1 cellular context compared by ENCODE assay signal in genomic region chr16:81431554-81432353, GRCh38.
TF ChIP-seq lines count a peak whose summit lies in the region.

No MANE protein-coding gene starts in this region.

TF ChIP-seq in HepG2, 621 proteins besides CTCF, POLR2A, EP300 and RAD21 (continued from another document and continues in another):
- TF ChIP-seq THAP8 (CRISPR knock-in tag; IDR thresholded peaks at IDR 0.05; ENCODE audit: borderline replicate concordance) (no peak), MAF1 (CRISPR knock-in tag; IDR thresholded peaks at IDR 0.05; ENCODE audit: borderline replicate concordance) (no peak), ZNF263 (CRISPR knock-in tag; IDR thresholded peaks at IDR 0.05) (no peak; the same call in none of the 2 replicates), ZNF430 (CRISPR knock-in tag; IDR thresholded peaks at IDR 0.05) (no peak), SP140L (CRISPR knock-in tag; IDR thresholded peaks at IDR 0.05; ENCODE audit: borderline replicate concordance) (no peak), ZBTB1 (CRISPR knock-in tag; IDR thresholded peaks at IDR 0.05; ENCODE audit: borderline replicate concordance) (no peak), ZFP82 (CRISPR knock-in tag; IDR thresholded peaks at IDR 0.05; ENCODE audit: borderline replicate concordance) (no peak; the same call in 1 of the 2 replicates), PRMT3 (CRISPR knock-in tag; IDR thresholded peaks at IDR 0.05; ENCODE audit: borderline replicate concordance, low read depth) (no peak), HES4 (CRISPR knock-in tag; IDR thresholded peaks at IDR 0.05; ENCODE audit: borderline replicate concordance) (no peak), ARID4A (CRISPR knock-in tag; IDR thresholded peaks at IDR 0.05; ENCODE audit: borderline replicate concordance) (peak; percentile 36; the same call in 1 of the 2 replicates), NFIC (IDR thresholded peaks at IDR 0.05; ENCODE audit: low read length) (no peak), POLR2G (IDR thresholded peaks at IDR 0.05; ENCODE audit: low read depth, low read length) (peak; percentile 41; the same call in 1 of the 2 replicates), TCF7L2 (IDR thresholded peaks at IDR 0.05; ENCODE audit: low read depth, low read length) (no peak), ZNF652 (CRISPR knock-in tag; IDR thresholded peaks at IDR 0.05; ENCODE audit: borderline replicate concordance, low read depth) (no peak; the same call in 1 of the 2 replicates), REXO4 (CRISPR knock-in tag; IDR thresholded peaks at IDR 0.05; ENCODE audit: borderline replicate concordance) (no peak), SMAD3 (CRISPR knock-in tag; IDR thresholded peaks at IDR 0.05) (no peak), TFDP2 (CRISPR knock-in tag; IDR thresholded peaks at IDR 0.05) (no peak; the same call in 1 of the 2 replicates), RBM39 (IDR thresholded peaks at IDR 0.05; ENCODE audit: low read depth, low read length, poor library complexity, severe bottlenecking) (no peak), ZNF205 (CRISPR knock-in tag; IDR thresholded peaks at IDR 0.05) (no peak), SAFB2 (CRISPR knock-in tag; IDR thresholded peaks at IDR 0.05; ENCODE audit: borderline replicate concordance, low read depth) (no peak), ZNF18 (CRISPR knock-in tag; IDR thresholded peaks at IDR 0.05; ENCODE audit: insufficient replicate concordance) (no peak), CCDC6 (CRISPR knock-in tag; IDR thresholded peaks at IDR 0.05) (no peak), ZZZ3 (CRISPR knock-in tag; IDR thresholded peaks at IDR 0.05; ENCODE audit: borderline replicate concordance) (no peak), ZNF484 (CRISPR knock-in tag; IDR thresholded peaks at IDR 0.05; ENCODE audit: borderline replicate concordance, low read depth) (no peak), KIAA2018 (CRISPR knock-in tag; IDR thresholded peaks at IDR 0.05; ENCODE audit: borderline replicate concordance) (no peak), GATAD1 (CRISPR knock-in tag; IDR thresholded peaks at IDR 0.05) (no peak), ZNF639 (CRISPR knock-in tag; conservative IDR thresholded peaks at IDR 0.05) (no peak), ZBTB14 (CRISPR knock-in tag; IDR thresholded peaks at IDR 0.05) (peak; percentile 46; the same call in 1 of the 2 replicates), SRSF9 (IDR thresholded peaks at IDR 0.05; ENCODE audit: borderline replicate concordance, insufficient read depth, low read depth, low read length, poor library complexity, severe bottlenecking) (no peak), RARG (CRISPR knock-in tag; IDR thresholded peaks at IDR 0.05; ENCODE audit: low read depth) (no peak), ZNF350 (CRISPR knock-in tag; IDR thresholded peaks at IDR 0.05; ENCODE audit: borderline replicate concordance, low read depth) (peak; percentile 35; the same call in 1 of the 2 replicates), GATA4 (IDR thresholded peaks at IDR 0.05; ENCODE audit: borderline replicate concordance, low read depth) (no peak), MTERF4 (CRISPR knock-in tag; IDR thresholded peaks at IDR 0.05) (no peak), ZNF354B (CRISPR knock-in tag; IDR thresholded peaks at IDR 0.05) (0 out of 2 replicates have a peak, but pooled peaks have one; percentile 34), ZFP36L2 (CRISPR knock-in tag; IDR thresholded peaks at IDR 0.05) (no peak), HNF1B (CRISPR knock-in tag; IDR thresholded peaks at IDR 0.05) (no peak), YEATS4 (CRISPR knock-in tag; IDR thresholded peaks at IDR 0.05; ENCODE audit: borderline replicate concordance) (peak; percentile 71)
